Comparison of ENCODE assay signal across 8 cellular contexts in genomic region chr21:46098303-46099141, GRCh38. TPM values are rescaled to one million over a fixed set of nuclear protein-coding genes. Genes with fewer than 3 reads are reported as not detected.
DNase-seq lines count a peak whose midpoint lies in the region; ATAC-seq and TF ChIP-seq lines count a peak whose summit lies in the region.

No MANE protein-coding gene starts in this region.

- no peaks in the 10 kb centered on the region for H4K20me1 ChIP-seq in OCI-LY7 (ENCODE audit: insufficient read depth, low read length)

- no TSS peak for BruUV-seq in OCI-LY7 (replicated peaks; lab: Mats Ljungman, UMichigan)

- no peak for TF ChIP-seq CTCF in GM10248 (IDR thresholded peaks at IDR 0.05; ENCODE audit: control extremely low read depth, extremely low read depth, low read depth, missing control alignments)
- TF ChIP-seq CTCF in sigmoid colon (IDR thresholded peaks at IDR 0.05), result no peak
- TF ChIP-seq CTCF in OCI-LY7 (conservative IDR thresholded peaks at IDR 0.05; ENCODE audit: low read length), result no peak

- H3K9me2 ChIP-seq in OCI-LY7 (ENCODE audit: insufficient read depth, low read length), result no peaks in the 10 kb centered on the region

- H3K27ac ChIP-seq in sigmoid colon (peak overlapping the region; percentile 98 to 100 (median 99)), OCI-LY7 (ENCODE audit: low read depth, low read length, poor library complexity, severe bottlenecking) (no peak overlapping the region)

- in situ Hi-C loops in ACHN (cut with HindIII; ENCODE audit: low pct_ligation_motif_present, low pct_unique_long_range_greater_than_20kb, low sequenced_read_pairs), result no loop called here

- ATAC-seq in left ventricle myocardium superior (peak; percentile 68), GM19328 (IDR thresholded peaks at IDR 0.05; ENCODE audit: unreplicated experiment) (no peak)

- H3K27me3 ChIP-seq in sigmoid colon, result no peaks in the 10 kb centered on the region

- no peak for TF ChIP-seq EP300 in sigmoid colon (IDR thresholded peaks at IDR 0.05)

- no peaks in the 10 kb centered on the region for H3K79me2 ChIP-seq in OCI-LY7 (ENCODE audit: insufficient read depth, low read depth, low read length)

- peak overlapping the region; percentile 89 to 98 (median 92) for H3K4me3 ChIP-seq in sigmoid colon
- H3K4me3 ChIP-seq in OCI-LY7 (ENCODE audit: low read depth, low read length, poor library complexity, severe bottlenecking), result no peak overlapping the region

- H3K36me3 ChIP-seq in sigmoid colon, result no peaks in the 10 kb centered on the region
- H3K36me3 ChIP-seq in OCI-LY7 (ENCODE audit: insufficient read depth, low read length), result no peaks in the 10 kb centered on the region

- TF ChIP-seq POLR2A in sigmoid colon (IDR thresholded peaks at IDR 0.05), result no peak

- H3K9me3 ChIP-seq in sigmoid colon (peaks cover 0 to 8% (median 0%) of the 10 kb centered on the region in 4 donors), OCI-LY7 (ENCODE audit: low read length) (no peaks in the 10 kb centered on the region)

- H3K4me2 ChIP-seq in OCI-LY7 (ENCODE audit: low read length), result no peak overlapping the region

- WGBS in sigmoid colon, 2 donors, result 2 to 6% methylated on average over 94 of the region's 94 CpGs

- no peak overlapping the region for H2AFZ ChIP-seq in OCI-LY7 (ENCODE audit: low read length)

- intact Hi-C loops in left ventricle myocardium superior (cut with micrococcal nuclease) (no loop called here), sigmoid colon (cut with DNase I) (loop anchor here (1.0 kb wide), 1 partner anchor 125 kb away; no protein-coding TSS in a partner anchor), OCI-LY7 (cut with micrococcal nuclease; ENCODE audit: unreplicated experiment) (no loop called here)

- CTCF ChIA-PET in GM10248 (lab: Yijun Ruan, JAX) (interaction anchor here (1.2 kb wide), 1 partner anchor 9 kb away, joined by 3 read pairs; no protein-coding TSS in a partner anchor), OCI-LY7 (lab: Charles Lee; ENCODE audit: unreplicated experiment) (no interaction called here)

- peaks cover 0 to 60% (median 47%) of the 10 kb centered on the region in 4 donors for H3K4me1 ChIP-seq in sigmoid colon
- H3K4me1 ChIP-seq in OCI-LY7 (ENCODE audit: insufficient read depth, low read length, poor library complexity, severe bottlenecking), result no peaks in the 10 kb centered on the region

- DNase-seq in GM10248 (ENCODE audit: extremely low spot score) (peak; percentile 17), left ventricle myocardium superior (peak; percentile 57), sigmoid colon (peak; percentile 78), ACHN (no peak), NCI-H345 treated with DMSO at 0.1 percent for 48 hours (lab: John Stamatoyannopoulos, UW; ENCODE audit: unreplicated experiment) (no peak), OCI-LY7 (ENCODE audit: low spot score) (no peak)
- peak; percentile 58 for DNase-seq in activated CD8-positive, alpha-beta memory T cell treated with anti-CD3 and anti-CD28 coated beads, Interleukin-2, amount 50 U/mL, for 48 hours

- POLR2A ChIA-PET in GM10248 (lab: Yijun Ruan, JAX), result no interaction called here
- POLR2A ChIA-PET in OCI-LY7 (lab: Charles Lee), result no interaction called here

RNA-seq across cellular contexts. Expression of gene COL6A2, which starts 0.6 kb away (rescaled TPM):
- total RNA-seq in left ventricle myocardium superior, result 196 TPM
- 1,000 to 10,000 TPM in 2 of 4 donors, 100 to 1,000 TPM in 2; 570 to 1,745 (median 1,082) TPM for total RNA-seq in sigmoid colon
- polyA plus RNA-seq in sigmoid colon, result 100 to 1,000 TPM in 1 of 3 donors, 10 to 100 TPM in 2; 14.3 to 233 (median 37.8) TPM
- 0.13 TPM in 1 of 2 replicates, not detected in the other for total RNA-seq in OCI-LY7 (2014; rRNA removed; shearing (Covaris generic))
- not detected in 2 replicates for total RNA-seq in OCI-LY7 (2022)

RNA-seq across cellular contexts. Expression of gene FTCD, which starts 56.9 kb away (rescaled TPM):
- total RNA-seq in left ventricle myocardium superior (1.5 TPM), sigmoid colon (1 to 10 TPM in 1 of 4 donors, not detected in 3; 1.4 TPM), OCI-LY7 (2022) (0.41 and 1.1 TPM in 2 replicates)
- polyA plus RNA-seq in sigmoid colon, result under 1 TPM in 1 of 3 donors, not detected in 2; 0.20 TPM
- 0.06 and 0.21 TPM in 2 replicates for total RNA-seq in OCI-LY7 (2014; rRNA removed; shearing (Covaris generic))

Comparison
In these comparisons a context has a peak if more than half of its experiments do, and no peak if none do; other contexts are left out.
1. DNase-seq: peak in GM10248 (single experiment), activated CD8-positive, alpha-beta memory T cell treated with anti-CD3 and anti-CD28 coated beads, Interleukin-2, amount 50 U/mL, for 48 hours (single experiment), left ventricle myocardium superior (single experiment) and sigmoid colon (single experiment); none in ACHN (single experiment), NCI-H345 treated with DMSO at 0.1 percent for 48 hours (single experiment) and OCI-LY7 (single experiment).
2. RNA of gene COL6A2, which starts 0.6 kb away (total RNA-seq): 570 to 1,745 TPM in sigmoid colon and 196 TPM in left ventricle myocardium superior (single experiment); 0.13 TPM in OCI-LY7; every median in the first group is over 100 times any median in the second.